Comparison of ENCODE assay signal across 8 cellular contexts in the genomic region with DNA sequence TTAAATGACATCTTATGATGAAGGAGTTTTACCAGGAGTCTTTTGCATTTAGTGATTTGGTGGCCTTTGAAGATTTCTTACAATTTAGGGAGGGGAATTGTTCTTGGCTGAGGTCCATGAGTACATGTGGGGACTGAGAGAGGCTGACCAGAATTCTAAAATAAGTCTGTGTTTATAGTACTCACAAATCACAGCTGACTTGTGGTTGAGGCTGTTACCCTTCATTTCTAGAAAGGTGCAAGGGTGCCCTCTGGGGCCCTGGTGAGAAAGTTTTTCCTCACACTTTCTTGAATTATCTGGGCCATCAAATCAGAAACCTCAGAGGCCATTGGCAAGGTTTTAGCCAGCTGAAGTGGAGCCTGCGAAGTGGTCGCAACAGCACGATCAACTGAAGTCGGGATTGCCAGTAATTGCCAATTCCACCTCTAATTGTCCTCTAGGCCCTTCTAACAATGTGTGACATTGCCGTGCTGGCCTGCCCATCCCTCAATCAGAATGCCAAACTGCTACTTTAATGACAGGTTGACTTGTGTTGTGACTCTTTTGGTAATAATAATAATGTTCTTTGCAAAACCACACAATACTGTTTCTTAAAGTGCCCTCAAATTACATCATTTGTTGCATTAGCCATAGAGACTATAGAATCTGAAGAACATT.
DNase-seq lines count a peak whose midpoint lies in the region; ATAC-seq, FAIRE-seq and TF ChIP-seq lines count a peak whose summit lies in the region.

No MANE protein-coding gene starts in this region.

- H3K36me3 Mint-ChIP-seq in astrocyte (ENCODE audit: low read depth, unreplicated experiment), result no peaks in the 10 kb centered on the region
- H3K36me3 Mint-ChIP-seq in stimulated activated memory B cell treated with anti-CD40 and anti-IgM and Interleukin-4, amounts not matched to agents 10 μg/mL and 1 μg/mL and 100 μg/mL, for 72 hours, result no peaks in the 10 kb centered on the region

- H3K27ac Mint-ChIP-seq in astrocyte (ENCODE audit: unreplicated experiment), result peak overlapping the region; percentile 6
- no peak overlapping the region for H3K27ac Mint-ChIP-seq in stimulated activated memory B cell treated with anti-CD40 and anti-IgM and Interleukin-4, amounts not matched to agents 10 μg/mL and 1 μg/mL and 100 μg/mL, for 72 hours

- H3K4me3 ChIP-seq in Karpas-422 (ENCODE audit: low read length) (no peak overlapping the region), astrocyte (ENCODE audit: insufficient read depth, low read depth, low read length) (no peak overlapping the region)

- H2AFZ ChIP-seq in Karpas-422 (ENCODE audit: low read length) (no peak overlapping the region), astrocyte (ENCODE audit: low read depth, low read length) (no peak overlapping the region)

- H4K20me1 ChIP-seq in Karpas-422 (ENCODE audit: insufficient read depth, low read depth, low read length) (no peaks in the 10 kb centered on the region), astrocyte (ENCODE audit: insufficient read depth, low read length) (no peaks in the 10 kb centered on the region)

- H3K36me3 ChIP-seq in Karpas-422 (ENCODE audit: insufficient read depth, low read length), result no peaks in the 10 kb centered on the region
- no peaks in the 10 kb centered on the region for H3K36me3 ChIP-seq in astrocyte (ENCODE audit: insufficient read depth, low read length)

- H3K79me2 ChIP-seq in Karpas-422 (ENCODE audit: low read length), result no peaks in the 10 kb centered on the region
- no peaks in the 10 kb centered on the region for H3K79me2 ChIP-seq in astrocyte (ENCODE audit: insufficient read depth, low read length)

- H3K27ac ChIP-seq in Karpas-422 (ENCODE audit: low read length) (no peak overlapping the region), astrocyte (ENCODE audit: low read depth, low read length) (no peak overlapping the region)

- H3K9me3 ChIP-seq in Karpas-422 (ENCODE audit: low read length), result no peaks in the 10 kb centered on the region
- no peaks in the 10 kb centered on the region for H3K9me3 ChIP-seq in astrocyte (ENCODE audit: insufficient read depth, low read depth, low read length)

- no peaks in the 10 kb centered on the region for H3K9me3 Mint-ChIP-seq in astrocyte (ENCODE audit: unreplicated experiment)
- H3K9me3 Mint-ChIP-seq in stimulated activated memory B cell treated with anti-CD40 and anti-IgM and Interleukin-4, amounts not matched to agents 10 μg/mL and 1 μg/mL and 100 μg/mL, for 72 hours, result no peaks in the 10 kb centered on the region

- H3K27me3 Mint-ChIP-seq in astrocyte (ENCODE audit: low read depth, unreplicated experiment), result no peaks in the 10 kb centered on the region
- H3K27me3 Mint-ChIP-seq in stimulated activated memory B cell treated with anti-CD40 and anti-IgM and Interleukin-4, amounts not matched to agents 10 μg/mL and 1 μg/mL and 100 μg/mL, for 72 hours, result peaks cover 12% of the 10 kb centered on the region

- peak; percentile 87 for FAIRE-seq in astrocyte (lab: Jason Lieb, UNC)

- H3K9ac ChIP-seq in Karpas-422 (ENCODE audit: low read length), result no peak overlapping the region
- no peak overlapping the region for H3K9ac ChIP-seq in astrocyte (ENCODE audit: low read length)

- H3K27me3 ChIP-seq in Karpas-422 (ENCODE audit: low read length) (no peaks in the 10 kb centered on the region), astrocyte (ENCODE audit: insufficient read depth, low read length) (no peaks in the 10 kb centered on the region)

- DNase-seq in ELR (ENCODE audit: low read depth) (peak; percentile 78), Karpas-422 (peak; percentile 63), astrocyte (ENCODE audit: low read depth) (peak; percentile 68), iPS DF 4.7 (ENCODE audit: extremely low read depth, low spot score) (peak; percentile 51), mesenteric fat pad (ENCODE audit: low spot score) (no peak)

- H3K4me2 ChIP-seq in Karpas-422 (ENCODE audit: low read depth, low read length, poor library complexity, severe bottlenecking) (no peak overlapping the region), astrocyte (ENCODE audit: low read length) (peak overlapping the region; percentile 4)

- H3K4me3 Mint-ChIP-seq in astrocyte (ENCODE audit: unreplicated experiment), result no peak overlapping the region
- H3K4me3 Mint-ChIP-seq in stimulated activated memory B cell treated with anti-CD40 and anti-IgM and Interleukin-4, amounts not matched to agents 10 μg/mL and 1 μg/mL and 100 μg/mL, for 72 hours, result no peak overlapping the region

- peak; percentile 64 for TF ChIP-seq CTCF in astrocyte (IDR thresholded peaks at IDR 0.05; ENCODE audit: insufficient read depth, low read depth, low read length)

- ATAC-seq in GM21423 (IDR thresholded peaks at IDR 0.05; ENCODE audit: unreplicated experiment) (peak; percentile 82), HG03135 (IDR thresholded peaks at IDR 0.05; ENCODE audit: unreplicated experiment) (no peak)
- peak; percentile 43 for ATAC-seq in stimulated activated memory B cell treated with anti-CD40 and anti-IgM and Interleukin-4, amounts not matched to agents 10 μg/mL and 1 μg/mL and 100 μg/mL, for 72 hours

- H3K4me1 Mint-ChIP-seq in astrocyte (ENCODE audit: low read depth, unreplicated experiment), result peaks cover 8% of the 10 kb centered on the region
- H3K4me1 Mint-ChIP-seq in stimulated activated memory B cell treated with anti-CD40 and anti-IgM and Interleukin-4, amounts not matched to agents 10 μg/mL and 1 μg/mL and 100 μg/mL, for 72 hours, result peaks cover 5% of the 10 kb centered on the region

- H3K4me1 ChIP-seq in Karpas-422 (ENCODE audit: low read length) (no peaks in the 10 kb centered on the region), astrocyte (ENCODE audit: insufficient read depth, low read length) (no peaks in the 10 kb centered on the region)

- H3K9me2 ChIP-seq in Karpas-422 (replicated peaks; ENCODE audit: insufficient read depth, low read length), result no peaks in the 10 kb centered on the region
